2 cellular contexts compared by ENCODE assay signal in the genomic region with DNA sequence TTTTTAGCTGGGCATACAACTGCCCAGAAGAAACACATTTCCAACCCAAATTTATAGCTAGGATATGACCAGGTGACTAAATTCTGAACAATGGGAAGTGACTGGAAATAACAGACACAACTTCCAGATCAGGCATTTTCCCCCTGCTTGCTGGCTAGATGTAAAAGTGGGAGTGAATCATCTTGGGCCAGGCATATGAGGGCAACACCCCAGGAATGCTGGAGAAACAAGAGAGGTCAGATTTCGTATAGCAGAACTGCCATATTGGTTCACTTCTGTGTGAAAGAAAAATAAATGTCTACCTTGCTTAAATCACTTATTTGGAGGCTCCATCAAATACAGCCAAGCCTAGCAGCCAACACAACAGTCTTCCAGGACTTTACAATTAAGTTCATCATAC.
TF ChIP-seq lines count a peak whose summit lies in the region.

No MANE protein-coding gene starts in this region.

TF ChIP-seq in HCT116, 20 proteins besides CTCF, POLR2A, EP300 and RAD21:
- TF ChIP-seq SIN3A (IDR thresholded peaks at IDR 0.05; ENCODE audit: low read depth) (no peak), CBX3 (IDR thresholded peaks at IDR 0.05; ENCODE audit: low read depth) (no peak), SRF (IDR thresholded peaks at IDR 0.05; ENCODE audit: low read depth) (no peak), ELF1 (IDR thresholded peaks at IDR 0.05; ENCODE audit: borderline replicate concordance, low read depth) (no peak), ZFX (IDR thresholded peaks at IDR 0.05) (no peak), EZH2phosphoT487 (IDR thresholded peaks at IDR 0.05; ENCODE audit: borderline replicate concordance) (no peak), EZH2 (IDR thresholded peaks at IDR 0.05) (no peak), ZNF274 (IDR thresholded peaks at IDR 0.05; ENCODE audit: low read depth, low read length) (no peak), JUND (IDR thresholded peaks at IDR 0.05) (no peak), FOSL1 (IDR thresholded peaks at IDR 0.05; ENCODE audit: low read depth) (no peak), YY1 (IDR thresholded peaks at IDR 0.05; ENCODE audit: extremely low read depth, insufficient replicate concordance, low read depth, low read length) (no peak), CEBPB (IDR thresholded peaks at IDR 0.05; ENCODE audit: low read depth) (no peak), EGR1 (IDR thresholded peaks at IDR 0.05; ENCODE audit: low read depth) (no peak), POLR2AphosphoS5 (IDR thresholded peaks at IDR 0.05; ENCODE audit: low read depth, low read length) (no peak), SP1 (IDR thresholded peaks at IDR 0.05; ENCODE audit: low read depth) (no peak)
- TF ChIP-seq, protein P1, sequence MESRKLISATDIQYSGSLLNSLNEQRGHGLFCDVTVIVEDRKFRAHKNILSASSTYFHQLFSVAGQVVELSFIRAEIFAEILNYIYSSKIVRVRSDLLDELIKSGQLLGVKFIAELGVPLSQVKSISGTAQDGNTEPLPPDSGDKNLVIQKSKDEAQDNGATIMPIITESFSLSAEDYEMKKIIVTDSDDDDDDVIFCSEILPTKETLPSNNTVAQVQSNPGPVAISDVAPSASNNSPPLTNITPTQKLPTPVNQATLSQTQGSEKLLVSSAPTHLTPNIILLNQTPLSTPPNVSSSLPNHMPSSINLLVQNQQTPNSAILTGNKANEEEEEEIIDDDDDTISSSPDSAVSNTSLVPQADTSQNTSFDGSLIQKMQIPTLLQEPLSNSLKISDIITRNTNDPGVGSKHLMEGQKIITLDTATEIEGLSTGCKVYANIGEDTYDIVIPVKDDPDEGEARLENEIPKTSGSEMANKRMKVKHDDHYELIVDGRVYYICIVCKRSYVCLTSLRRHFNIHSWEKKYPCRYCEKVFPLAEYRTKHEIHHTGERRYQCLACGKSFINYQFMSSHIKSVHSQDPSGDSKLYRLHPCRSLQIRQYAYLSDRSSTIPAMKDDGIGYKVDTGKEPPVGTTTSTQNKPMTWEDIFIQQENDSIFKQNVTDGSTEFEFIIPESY (IDR thresholded peaks at IDR 0.05; ENCODE audit: extremely low read depth, insufficient replicate concordance, low read length) = no peak
- TF ChIP-seq, protein P2, sequence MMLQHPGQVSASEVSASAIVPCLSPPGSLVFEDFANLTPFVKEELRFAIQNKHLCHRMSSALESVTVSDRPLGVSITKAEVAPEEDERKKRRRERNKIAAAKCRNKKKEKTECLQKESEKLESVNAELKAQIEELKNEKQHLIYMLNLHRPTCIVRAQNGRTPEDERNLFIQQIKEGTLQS (IDR thresholded peaks at IDR 0.05) = no peak
- TF ChIP-seq, protein P3, sequence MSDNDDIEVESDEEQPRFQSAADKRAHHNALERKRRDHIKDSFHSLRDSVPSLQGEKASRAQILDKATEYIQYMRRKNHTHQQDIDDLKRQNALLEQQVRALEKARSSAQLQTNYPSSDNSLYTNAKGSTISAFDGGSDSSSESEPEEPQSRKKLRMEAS (IDR thresholded peaks at IDR 0.05) = no peak
- TF ChIP-seq, protein P4, sequence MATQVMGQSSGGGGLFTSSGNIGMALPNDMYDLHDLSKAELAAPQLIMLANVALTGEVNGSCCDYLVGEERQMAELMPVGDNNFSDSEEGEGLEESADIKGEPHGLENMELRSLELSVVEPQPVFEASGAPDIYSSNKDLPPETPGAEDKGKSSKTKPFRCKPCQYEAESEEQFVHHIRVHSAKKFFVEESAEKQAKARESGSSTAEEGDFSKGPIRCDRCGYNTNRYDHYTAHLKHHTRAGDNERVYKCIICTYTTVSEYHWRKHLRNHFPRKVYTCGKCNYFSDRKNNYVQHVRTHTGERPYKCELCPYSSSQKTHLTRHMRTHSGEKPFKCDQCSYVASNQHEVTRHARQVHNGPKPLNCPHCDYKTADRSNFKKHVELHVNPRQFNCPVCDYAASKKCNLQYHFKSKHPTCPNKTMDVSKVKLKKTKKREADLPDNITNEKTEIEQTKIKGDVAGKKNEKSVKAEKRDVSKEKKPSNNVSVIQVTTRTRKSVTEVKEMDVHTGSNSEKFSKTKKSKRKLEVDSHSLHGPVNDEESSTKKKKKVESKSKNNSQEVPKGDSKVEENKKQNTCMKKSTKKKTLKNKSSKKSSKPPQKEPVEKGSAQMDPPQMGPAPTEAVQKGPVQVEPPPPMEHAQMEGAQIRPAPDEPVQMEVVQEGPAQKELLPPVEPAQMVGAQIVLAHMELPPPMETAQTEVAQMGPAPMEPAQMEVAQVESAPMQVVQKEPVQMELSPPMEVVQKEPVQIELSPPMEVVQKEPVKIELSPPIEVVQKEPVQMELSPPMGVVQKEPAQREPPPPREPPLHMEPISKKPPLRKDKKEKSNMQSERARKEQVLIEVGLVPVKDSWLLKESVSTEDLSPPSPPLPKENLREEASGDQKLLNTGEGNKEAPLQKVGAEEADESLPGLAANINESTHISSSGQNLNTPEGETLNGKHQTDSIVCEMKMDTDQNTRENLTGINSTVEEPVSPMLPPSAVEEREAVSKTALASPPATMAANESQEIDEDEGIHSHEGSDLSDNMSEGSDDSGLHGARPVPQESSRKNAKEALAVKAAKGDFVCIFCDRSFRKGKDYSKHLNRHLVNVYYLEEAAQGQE (IDR thresholded peaks at IDR 0.05; ENCODE audit: low read depth) = no peak

TF ChIP-seq in WTC11, 78 proteins besides CTCF, POLR2A, EP300 and RAD21:
- no peak for TF ChIP-seq GABPB1 (CRISPR knock-in tag; IDR thresholded peaks at IDR 0.05)
- no peak for TF ChIP-seq ZNF121 (CRISPR knock-in tag; IDR thresholded peaks at IDR 0.05)
- no peak for TF ChIP-seq OVOL2 (CRISPR knock-in tag; IDR thresholded peaks at IDR 0.05; ENCODE audit: borderline replicate concordance)
- TF ChIP-seq FOXP1 (CRISPR knock-in tag; IDR thresholded peaks at IDR 0.05; ENCODE audit: borderline replicate concordance) = no peak
- TF ChIP-seq ZNF423 (CRISPR knock-in tag; IDR thresholded peaks at IDR 0.05) = no peak
- TF ChIP-seq MYBL2 (CRISPR knock-in tag; IDR thresholded peaks at IDR 0.05) = no peak
- no peak for TF ChIP-seq JAZF1 (CRISPR knock-in tag; IDR thresholded peaks at IDR 0.05)
